Comparison of ENCODE assay signal across 1 cellular context in genomic region chr20:33065785-33066184, GRCh38.
TF ChIP-seq lines count a peak whose summit lies in the region.

No MANE protein-coding gene starts in this region.

TF ChIP-seq in HepG2, 621 proteins besides CTCF, POLR2A, EP300 and RAD21:
- no peak for TF ChIP-seq GATA4 (IDR thresholded peaks at IDR 0.05; ENCODE audit: borderline replicate concordance, low read depth)
- TF ChIP-seq TAF1 (CRISPR knock-in tag; IDR thresholded peaks at IDR 0.05) = no peak
